1 cellular context compared by ENCODE assay signal in the genomic region with DNA sequence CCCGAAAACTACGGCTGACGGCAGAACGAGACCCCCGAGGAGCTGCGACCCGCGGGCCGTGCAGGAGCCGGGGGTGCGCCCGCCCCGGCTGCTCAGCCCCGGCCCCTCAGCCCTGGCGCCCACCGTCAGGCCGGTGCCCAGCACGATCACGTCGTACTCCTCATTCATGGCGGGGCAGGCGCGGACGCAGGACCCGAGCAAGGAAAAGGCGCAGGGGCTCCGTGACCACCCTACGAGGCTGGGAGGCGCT.
TF ChIP-seq lines count a peak whose summit lies in the region.

No MANE protein-coding gene starts in this region.

TF ChIP-seq in K562, 482 proteins besides CTCF, POLR2A, EP300 and RAD21 (continued from another document):
- TF ChIP-seq, protein P1, sequence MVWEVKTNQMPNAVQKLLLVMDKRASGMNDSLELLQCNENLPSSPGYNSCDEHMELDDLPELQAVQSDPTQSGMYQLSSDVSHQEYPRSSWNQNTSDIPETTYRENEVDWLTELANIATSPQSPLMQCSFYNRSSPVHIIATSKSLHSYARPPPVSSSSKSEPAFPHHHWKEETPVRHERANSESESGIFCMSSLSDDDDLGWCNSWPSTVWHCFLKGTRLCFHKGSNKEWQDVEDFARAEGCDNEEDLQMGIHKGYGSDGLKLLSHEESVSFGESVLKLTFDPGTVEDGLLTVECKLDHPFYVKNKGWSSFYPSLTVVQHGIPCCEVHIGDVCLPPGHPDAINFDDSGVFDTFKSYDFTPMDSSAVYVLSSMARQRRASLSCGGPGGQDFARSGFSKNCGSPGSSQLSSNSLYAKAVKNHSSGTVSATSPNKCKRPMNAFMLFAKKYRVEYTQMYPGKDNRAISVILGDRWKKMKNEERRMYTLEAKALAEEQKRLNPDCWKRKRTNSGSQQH (CRISPR knock-in tag; IDR thresholded peaks at IDR 0.05), result peak; percentile 58; the same call in 1 of the 2 replicates
- TF ChIP-seq PHB (CRISPR knock-in tag; IDR thresholded peaks at IDR 0.05) (peak; percentile 18; the same call in 1 of the 2 replicates), CCNT2 (IDR thresholded peaks at IDR 0.05; ENCODE audit: borderline replicate concordance, extremely low read depth, insufficient read length, low read depth, low read length) (peak; percentile 11), NR1H2 (CRISPR knock-in tag; IDR thresholded peaks at IDR 0.05) (peak; percentile 97; the same call in 1 of the 2 replicates), ZC3H4 (CRISPR knock-in tag; IDR thresholded peaks at IDR 0.05; ENCODE audit: borderline replicate concordance) (peak; percentile 10; the same call in 1 of the 2 replicates), CHCHD3 (CRISPR knock-in tag; IDR thresholded peaks at IDR 0.05) (peak; percentile 47; the same call in 1 of the 2 replicates), ZSCAN29 (IDR thresholded peaks at IDR 0.05) (0 out of 2 replicates have a peak, but pooled peaks have one; percentile 43), SAFB (IDR thresholded peaks at IDR 0.05; ENCODE audit: borderline replicate concordance, low read depth, low read length) (peak; percentile 47; the same call in 1 of the 2 replicates), ELF2 (CRISPR knock-in tag; IDR thresholded peaks at IDR 0.05) (0 out of 2 replicates have a peak, but pooled peaks have one; percentile 26), RBBP5 (IDR thresholded peaks at IDR 0.05; ENCODE audit: borderline replicate concordance, insufficient read depth, low read length, poor library complexity, severe bottlenecking) (peak; percentile 53), ESRRA (IDR thresholded peaks at IDR 0.05; ENCODE audit: borderline replicate concordance, low read depth) (no peak), ZNF12 (CRISPR knock-in tag; IDR thresholded peaks at IDR 0.05) (0 out of 2 replicates have a peak, but pooled peaks have one; percentile 13), MLLT1 (IDR thresholded peaks at IDR 0.05) (peak; percentile 52 to 58; a peak in 2 of 4 replicates), RBFOX2 (IDR thresholded peaks at IDR 0.05; ENCODE audit: low read depth, low read length) (peak; percentile 100), MED1 (CRISPR knock-in tag; IDR thresholded peaks at IDR 0.05; ENCODE audit: borderline replicate concordance) (0 out of 2 replicates have a peak, but pooled peaks have one; percentile 91), GATAD2A (IDR thresholded peaks at IDR 0.05) (peak; percentile 78; the same call in 1 of the 2 replicates), NFRKB (IDR thresholded peaks at IDR 0.05; ENCODE audit: low read depth) (peak; percentile 62; the same call in 1 of the 2 replicates), ZZZ3 (IDR thresholded peaks at IDR 0.05) (no peak), ZBTB9 (CRISPR knock-in tag; IDR thresholded peaks at IDR 0.05) (0 out of 2 replicates have a peak, but pooled peaks have one; percentile 6), TRIM28 (IDR thresholded peaks at IDR 0.05) (no peak), PHF8 (IDR thresholded peaks at IDR 0.05; ENCODE audit: borderline replicate concordance, low read length) (peak; percentile 93)
- TF ChIP-seq, protein P2, sequence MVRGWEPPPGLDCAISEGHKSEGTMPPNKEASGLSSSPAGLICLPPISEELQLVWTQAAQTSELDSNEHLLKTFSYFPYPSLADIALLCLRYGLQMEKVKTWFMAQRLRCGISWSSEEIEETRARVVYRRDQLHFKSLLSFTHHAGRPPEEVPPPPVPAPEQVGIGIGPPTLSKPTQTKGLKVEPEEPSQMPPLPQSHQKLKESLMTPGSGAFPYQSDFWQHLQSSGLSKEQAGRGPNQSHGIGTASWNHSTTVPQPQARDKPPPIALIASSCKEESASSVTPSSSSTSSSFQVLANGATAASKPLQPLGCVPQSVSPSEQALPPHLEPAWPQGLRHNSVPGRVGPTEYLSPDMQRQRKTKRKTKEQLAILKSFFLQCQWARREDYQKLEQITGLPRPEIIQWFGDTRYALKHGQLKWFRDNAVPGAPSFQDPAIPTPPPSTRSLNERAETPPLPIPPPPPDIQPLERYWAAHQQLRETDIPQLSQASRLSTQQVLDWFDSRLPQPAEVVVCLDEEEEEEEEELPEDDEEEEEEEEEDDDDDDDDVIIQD (CRISPR knock-in tag; IDR thresholded peaks at IDR 0.05), result no peak
- TF ChIP-seq, protein P3, sequence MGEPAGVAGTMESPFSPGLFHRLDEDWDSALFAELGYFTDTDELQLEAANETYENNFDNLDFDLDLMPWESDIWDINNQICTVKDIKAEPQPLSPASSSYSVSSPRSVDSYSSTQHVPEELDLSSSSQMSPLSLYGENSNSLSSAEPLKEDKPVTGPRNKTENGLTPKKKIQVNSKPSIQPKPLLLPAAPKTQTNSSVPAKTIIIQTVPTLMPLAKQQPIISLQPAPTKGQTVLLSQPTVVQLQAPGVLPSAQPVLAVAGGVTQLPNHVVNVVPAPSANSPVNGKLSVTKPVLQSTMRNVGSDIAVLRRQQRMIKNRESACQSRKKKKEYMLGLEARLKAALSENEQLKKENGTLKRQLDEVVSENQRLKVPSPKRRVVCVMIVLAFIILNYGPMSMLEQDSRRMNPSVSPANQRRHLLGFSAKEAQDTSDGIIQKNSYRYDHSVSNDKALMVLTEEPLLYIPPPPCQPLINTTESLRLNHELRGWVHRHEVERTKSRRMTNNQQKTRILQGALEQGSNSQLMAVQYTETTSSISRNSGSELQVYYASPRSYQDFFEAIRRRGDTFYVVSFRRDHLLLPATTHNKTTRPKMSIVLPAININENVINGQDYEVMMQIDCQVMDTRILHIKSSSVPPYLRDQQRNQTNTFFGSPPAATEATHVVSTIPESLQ (CRISPR knock-in tag; IDR thresholded peaks at IDR 0.05), result peak; percentile 93; the same call in 1 of the 2 replicates
- TF ChIP-seq, protein P4, sequence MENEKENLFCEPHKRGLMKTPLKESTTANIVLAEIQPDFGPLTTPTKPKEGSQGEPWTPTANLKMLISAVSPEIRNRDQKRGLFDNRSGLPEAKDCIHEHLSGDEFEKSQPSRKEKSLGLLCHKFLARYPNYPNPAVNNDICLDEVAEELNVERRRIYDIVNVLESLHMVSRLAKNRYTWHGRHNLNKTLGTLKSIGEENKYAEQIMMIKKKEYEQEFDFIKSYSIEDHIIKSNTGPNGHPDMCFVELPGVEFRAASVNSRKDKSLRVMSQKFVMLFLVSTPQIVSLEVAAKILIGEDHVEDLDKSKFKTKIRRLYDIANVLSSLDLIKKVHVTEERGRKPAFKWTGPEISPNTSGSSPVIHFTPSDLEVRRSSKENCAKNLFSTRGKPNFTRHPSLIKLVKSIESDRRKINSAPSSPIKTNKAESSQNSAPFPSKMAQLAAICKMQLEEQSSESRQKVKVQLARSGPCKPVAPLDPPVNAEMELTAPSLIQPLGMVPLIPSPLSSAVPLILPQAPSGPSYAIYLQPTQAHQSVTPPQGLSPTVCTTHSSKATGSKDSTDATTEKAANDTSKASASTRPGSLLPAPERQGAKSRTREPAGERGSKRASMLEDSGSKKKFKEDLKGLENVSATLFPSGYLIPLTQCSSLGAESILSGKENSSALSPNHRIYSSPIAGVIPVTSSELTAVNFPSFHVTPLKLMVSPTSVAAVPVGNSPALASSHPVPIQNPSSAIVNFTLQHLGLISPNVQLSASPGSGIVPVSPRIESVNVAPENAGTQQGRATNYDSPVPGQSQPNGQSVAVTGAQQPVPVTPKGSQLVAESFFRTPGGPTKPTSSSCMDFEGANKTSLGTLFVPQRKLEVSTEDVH (IDR thresholded peaks at IDR 0.05; ENCODE audit: low read depth, partially characterized antibody), result no peak
- TF ChIP-seq, protein P5, sequence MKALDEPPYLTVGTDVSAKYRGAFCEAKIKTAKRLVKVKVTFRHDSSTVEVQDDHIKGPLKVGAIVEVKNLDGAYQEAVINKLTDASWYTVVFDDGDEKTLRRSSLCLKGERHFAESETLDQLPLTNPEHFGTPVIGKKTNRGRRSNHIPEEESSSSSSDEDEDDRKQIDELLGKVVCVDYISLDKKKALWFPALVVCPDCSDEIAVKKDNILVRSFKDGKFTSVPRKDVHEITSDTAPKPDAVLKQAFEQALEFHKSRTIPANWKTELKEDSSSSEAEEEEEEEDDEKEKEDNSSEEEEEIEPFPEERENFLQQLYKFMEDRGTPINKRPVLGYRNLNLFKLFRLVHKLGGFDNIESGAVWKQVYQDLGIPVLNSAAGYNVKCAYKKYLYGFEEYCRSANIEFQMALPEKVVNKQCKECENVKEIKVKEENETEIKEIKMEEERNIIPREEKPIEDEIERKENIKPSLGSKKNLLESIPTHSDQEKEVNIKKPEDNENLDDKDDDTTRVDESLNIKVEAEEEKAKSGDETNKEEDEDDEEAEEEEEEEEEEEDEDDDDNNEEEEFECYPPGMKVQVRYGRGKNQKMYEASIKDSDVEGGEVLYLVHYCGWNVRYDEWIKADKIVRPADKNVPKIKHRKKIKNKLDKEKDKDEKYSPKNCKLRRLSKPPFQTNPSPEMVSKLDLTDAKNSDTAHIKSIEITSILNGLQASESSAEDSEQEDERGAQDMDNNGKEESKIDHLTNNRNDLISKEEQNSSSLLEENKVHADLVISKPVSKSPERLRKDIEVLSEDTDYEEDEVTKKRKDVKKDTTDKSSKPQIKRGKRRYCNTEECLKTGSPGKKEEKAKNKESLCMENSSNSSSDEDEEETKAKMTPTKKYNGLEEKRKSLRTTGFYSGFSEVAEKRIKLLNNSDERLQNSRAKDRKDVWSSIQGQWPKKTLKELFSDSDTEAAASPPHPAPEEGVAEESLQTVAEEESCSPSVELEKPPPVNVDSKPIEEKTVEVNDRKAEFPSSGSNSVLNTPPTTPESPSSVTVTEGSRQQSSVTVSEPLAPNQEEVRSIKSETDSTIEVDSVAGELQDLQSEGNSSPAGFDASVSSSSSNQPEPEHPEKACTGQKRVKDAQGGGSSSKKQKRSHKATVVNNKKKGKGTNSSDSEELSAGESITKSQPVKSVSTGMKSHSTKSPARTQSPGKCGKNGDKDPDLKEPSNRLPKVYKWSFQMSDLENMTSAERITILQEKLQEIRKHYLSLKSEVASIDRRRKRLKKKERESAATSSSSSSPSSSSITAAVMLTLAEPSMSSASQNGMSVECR (CRISPR knock-in tag; IDR thresholded peaks at IDR 0.05), result peak; percentile 67; the same call in 1 of the 2 replicates
